ENCODE assay signal across 3 cellular contexts in the genomic region with DNA sequence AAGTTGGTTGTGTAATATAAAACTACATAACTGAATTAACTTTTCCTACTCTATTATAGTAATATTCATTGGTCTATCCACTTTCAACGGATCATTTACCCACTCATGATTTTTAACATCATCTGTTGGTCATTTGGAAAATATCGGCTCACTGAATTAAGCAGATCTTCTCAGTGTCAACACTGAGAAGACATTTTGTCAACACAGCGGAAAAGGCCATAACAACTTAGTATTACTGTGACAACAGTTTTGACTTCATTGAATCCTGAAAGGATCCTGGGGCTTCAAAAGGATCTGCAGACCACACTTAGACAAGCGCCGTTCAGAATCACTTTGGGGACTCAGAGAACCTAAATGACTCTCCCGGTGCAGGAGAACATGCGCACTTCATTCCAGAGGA.
TF ChIP-seq lines count a peak whose summit lies in the region.

No MANE protein-coding gene starts in this region.

TF ChIP-seq in SK-N-SH, 30 proteins besides CTCF, POLR2A, EP300 and RAD21 (continues in another document):
- no peak for TF ChIP-seq TEAD4 (IDR thresholded peaks at IDR 0.05; ENCODE audit: borderline replicate concordance, insufficient read depth)
- TF ChIP-seq, protein P1, sequence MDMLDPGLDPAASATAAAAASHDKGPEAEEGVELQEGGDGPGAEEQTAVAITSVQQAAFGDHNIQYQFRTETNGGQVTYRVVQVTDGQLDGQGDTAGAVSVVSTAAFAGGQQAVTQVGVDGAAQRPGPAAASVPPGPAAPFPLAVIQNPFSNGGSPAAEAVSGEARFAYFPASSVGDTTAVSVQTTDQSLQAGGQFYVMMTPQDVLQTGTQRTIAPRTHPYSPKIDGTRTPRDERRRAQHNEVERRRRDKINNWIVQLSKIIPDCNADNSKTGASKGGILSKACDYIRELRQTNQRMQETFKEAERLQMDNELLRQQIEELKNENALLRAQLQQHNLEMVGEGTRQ (IDR thresholded peaks at IDR 0.05; ENCODE audit: borderline replicate concordance, low read depth, low read length): no peak
- no peak for TF ChIP-seq ELF1 (IDR thresholded peaks at IDR 0.05)
- no peak for TF ChIP-seq RXRA (IDR thresholded peaks at IDR 0.05; ENCODE audit: borderline replicate concordance, low read depth)
- no peak for TF ChIP-seq IRF3 (IDR thresholded peaks at IDR 0.05; ENCODE audit: low read depth, low read length)
- TF ChIP-seq RFX5 (IDR thresholded peaks at IDR 0.05; ENCODE audit: low read length): no peak
- TF ChIP-seq FOXJ3 (CRISPR knock-in tag; IDR thresholded peaks at IDR 0.05): no peak
- TF ChIP-seq, protein P2, sequence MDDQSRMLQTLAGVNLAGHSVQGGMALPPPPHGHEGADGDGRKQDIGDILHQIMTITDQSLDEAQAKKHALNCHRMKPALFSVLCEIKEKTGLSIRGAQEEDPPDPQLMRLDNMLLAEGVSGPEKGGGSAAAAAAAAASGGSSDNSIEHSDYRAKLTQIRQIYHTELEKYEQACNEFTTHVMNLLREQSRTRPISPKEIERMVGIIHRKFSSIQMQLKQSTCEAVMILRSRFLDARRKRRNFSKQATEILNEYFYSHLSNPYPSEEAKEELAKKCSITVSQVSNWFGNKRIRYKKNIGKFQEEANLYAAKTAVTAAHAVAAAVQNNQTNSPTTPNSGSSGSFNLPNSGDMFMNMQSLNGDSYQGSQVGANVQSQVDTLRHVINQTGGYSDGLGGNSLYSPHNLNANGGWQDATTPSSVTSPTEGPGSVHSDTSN (IDR thresholded peaks at IDR 0.05): no peak
- TF ChIP-seq, protein P3, sequence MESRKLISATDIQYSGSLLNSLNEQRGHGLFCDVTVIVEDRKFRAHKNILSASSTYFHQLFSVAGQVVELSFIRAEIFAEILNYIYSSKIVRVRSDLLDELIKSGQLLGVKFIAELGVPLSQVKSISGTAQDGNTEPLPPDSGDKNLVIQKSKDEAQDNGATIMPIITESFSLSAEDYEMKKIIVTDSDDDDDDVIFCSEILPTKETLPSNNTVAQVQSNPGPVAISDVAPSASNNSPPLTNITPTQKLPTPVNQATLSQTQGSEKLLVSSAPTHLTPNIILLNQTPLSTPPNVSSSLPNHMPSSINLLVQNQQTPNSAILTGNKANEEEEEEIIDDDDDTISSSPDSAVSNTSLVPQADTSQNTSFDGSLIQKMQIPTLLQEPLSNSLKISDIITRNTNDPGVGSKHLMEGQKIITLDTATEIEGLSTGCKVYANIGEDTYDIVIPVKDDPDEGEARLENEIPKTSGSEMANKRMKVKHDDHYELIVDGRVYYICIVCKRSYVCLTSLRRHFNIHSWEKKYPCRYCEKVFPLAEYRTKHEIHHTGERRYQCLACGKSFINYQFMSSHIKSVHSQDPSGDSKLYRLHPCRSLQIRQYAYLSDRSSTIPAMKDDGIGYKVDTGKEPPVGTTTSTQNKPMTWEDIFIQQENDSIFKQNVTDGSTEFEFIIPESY (IDR thresholded peaks at IDR 0.05; ENCODE audit: borderline replicate concordance, low read depth): no peak
- TF ChIP-seq JUND (IDR thresholded peaks at IDR 0.05): no peak
- TF ChIP-seq, protein P4, sequence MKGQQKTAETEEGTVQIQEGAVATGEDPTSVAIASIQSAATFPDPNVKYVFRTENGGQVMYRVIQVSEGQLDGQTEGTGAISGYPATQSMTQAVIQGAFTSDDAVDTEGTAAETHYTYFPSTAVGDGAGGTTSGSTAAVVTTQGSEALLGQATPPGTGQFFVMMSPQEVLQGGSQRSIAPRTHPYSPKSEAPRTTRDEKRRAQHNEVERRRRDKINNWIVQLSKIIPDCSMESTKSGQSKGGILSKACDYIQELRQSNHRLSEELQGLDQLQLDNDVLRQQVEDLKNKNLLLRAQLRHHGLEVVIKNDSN (IDR thresholded peaks at IDR 0.05; ENCODE audit: borderline replicate concordance, low read depth): no peak
- TF ChIP-seq MXI1 (IDR thresholded peaks at IDR 0.05; ENCODE audit: low read depth, low read length): no peak
- TF ChIP-seq FOSL2 (IDR thresholded peaks at IDR 0.05; ENCODE audit: borderline replicate concordance, low read depth): no peak
- TF ChIP-seq SMC3 (IDR thresholded peaks at IDR 0.05; ENCODE audit: low read depth, low read length): no peak

TF ChIP-seq in SK-N-SH treated with all-trans-retinoic acid at 6 μM for 48 hours, 23 proteins besides CTCF, POLR2A, EP300 and RAD21:
- TF ChIP-seq ZNF8 (CRISPR knock-in tag; IDR thresholded peaks at IDR 0.05) (no peak), GLIS3 (CRISPR knock-in tag; IDR thresholded peaks at IDR 0.05) (no peak), TOX (CRISPR knock-in tag; IDR thresholded peaks at IDR 0.05; ENCODE audit: borderline replicate concordance) (no peak), SNAI2 (CRISPR knock-in tag; IDR thresholded peaks at IDR 0.05) (no peak), ZNF70 (CRISPR knock-in tag; IDR thresholded peaks at IDR 0.05) (no peak), BACH2 (CRISPR knock-in tag; IDR thresholded peaks at IDR 0.05; ENCODE audit: borderline replicate concordance) (no peak), TCF4 (CRISPR knock-in tag; IDR thresholded peaks at IDR 0.05; ENCODE audit: borderline replicate concordance) (no peak), ISL1 (CRISPR knock-in tag; IDR thresholded peaks at IDR 0.05) (no peak), ZFP30 (CRISPR knock-in tag; IDR thresholded peaks at IDR 0.05) (no peak), ARNTL (CRISPR knock-in tag; IDR thresholded peaks at IDR 0.05; ENCODE audit: borderline replicate concordance, low read depth) (no peak), CSDC2 (CRISPR knock-in tag; IDR thresholded peaks at IDR 0.05) (no peak), OSR1 (CRISPR knock-in tag; IDR thresholded peaks at IDR 0.05) (no peak), CSRNP3 (CRISPR knock-in tag; IDR thresholded peaks at IDR 0.05) (no peak), PPARA (CRISPR knock-in tag; IDR thresholded peaks at IDR 0.05; ENCODE audit: borderline replicate concordance) (no peak), PATZ1 (CRISPR knock-in tag; IDR thresholded peaks at IDR 0.05; ENCODE audit: borderline replicate concordance) (no peak)

TF ChIP-seq in IMR-90, 13 proteins besides CTCF, POLR2A, EP300 and RAD21:
- TF ChIP-seq NFE2L2 (IDR thresholded peaks at IDR 0.05; ENCODE audit: low read depth, low read length) (no peak), CEBPB (IDR thresholded peaks at IDR 0.05; ENCODE audit: low read depth, low read length) (no peak), CHD1 (IDR thresholded peaks at IDR 0.05; ENCODE audit: low read depth, low read length) (no peak), SMC3 (IDR thresholded peaks at IDR 0.05; ENCODE audit: low read depth, low read length) (no peak), MXI1 (IDR thresholded peaks at IDR 0.05; ENCODE audit: borderline replicate concordance, low read depth, low read length) (no peak), FOS (IDR thresholded peaks at IDR 0.05; ENCODE audit: low read depth, low read length) (no peak), BHLHE40 (IDR thresholded peaks at IDR 0.05; ENCODE audit: low read depth, low read length) (no peak), RFX5 (IDR thresholded peaks at IDR 0.05; ENCODE audit: low read depth, low read length) (no peak), RCOR1 (IDR thresholded peaks at IDR 0.05; ENCODE audit: insufficient replicate concordance, low read length) (no peak), MAFK (IDR thresholded peaks at IDR 0.05; ENCODE audit: low read depth, low read length) (no peak), MAZ (IDR thresholded peaks at IDR 0.05; ENCODE audit: borderline replicate concordance, low read depth, low read length) (no peak)
- TF ChIP-seq, protein P5, sequence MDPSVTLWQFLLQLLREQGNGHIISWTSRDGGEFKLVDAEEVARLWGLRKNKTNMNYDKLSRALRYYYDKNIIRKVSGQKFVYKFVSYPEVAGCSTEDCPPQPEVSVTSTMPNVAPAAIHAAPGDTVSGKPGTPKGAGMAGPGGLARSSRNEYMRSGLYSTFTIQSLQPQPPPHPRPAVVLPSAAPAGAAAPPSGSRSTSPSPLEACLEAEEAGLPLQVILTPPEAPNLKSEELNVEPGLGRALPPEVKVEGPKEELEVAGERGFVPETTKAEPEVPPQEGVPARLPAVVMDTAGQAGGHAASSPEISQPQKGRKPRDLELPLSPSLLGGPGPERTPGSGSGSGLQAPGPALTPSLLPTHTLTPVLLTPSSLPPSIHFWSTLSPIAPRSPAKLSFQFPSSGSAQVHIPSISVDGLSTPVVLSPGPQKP (IDR thresholded peaks at IDR 0.05; ENCODE audit: borderline replicate concordance, low read depth, low read length): no peak
- TF ChIP-seq, protein P1 (IDR thresholded peaks at IDR 0.05; ENCODE audit: low read depth, low read length): no peak
TF ChIP-seq in IMR-90: peak in this region for 0.
